Comparison of ENCODE assay signal across 8 cellular contexts in genomic region chr7:55366461-55367138, GRCh38. TPM values are rescaled to one million over a fixed set of nuclear protein-coding genes. Genes with fewer than 3 reads are reported as not detected.
DNase-seq lines count a peak whose midpoint lies in the region; ATAC-seq, FAIRE-seq and TF ChIP-seq lines count a peak whose summit lies in the region.

No MANE protein-coding gene starts in this region.

- no peak overlapping the region for H2BK120ac ChIP-seq in H9 (ENCODE audit: low read depth, low read length, poor library complexity, severe bottlenecking)

- H2AK5ac ChIP-seq in H9 (ENCODE audit: insufficient read length, low read length) = no peak overlapping the region

- H3K4me1 Mint-ChIP-seq in H9 = peaks cover 23 to 28% of the 10 kb centered on the region in 2 experiments

- peak overlapping the region; percentile 95 for H3K23ac ChIP-seq in H9 (ENCODE audit: insufficient read length, low read depth, low read length)

- peak overlapping the region; percentile 98 for H3K9ac ChIP-seq in H9 (ENCODE audit: extremely low read depth, insufficient read length, low read length)

- peak; percentile 24 for DNase-seq in GM10266 (ENCODE audit: extremely low spot score)
- no peak for DNase-seq in H9
- peak; percentile 31 for DNase-seq in M059J (ENCODE audit: low read depth)
- DNase-seq in activated CD4-positive, alpha-beta T cell treated with anti-CD3 and anti-CD28 coated beads, Interleukin-2, amount 50 U/mL, for 1 hour = peak; percentile 9
- peak; percentile 20 for DNase-seq in fibroblast of the aortic adventitia (ENCODE audit: low read depth)
- no peak for DNase-seq in pancreas
- no peak for DNase-seq in OCI-M1 (lab: John Stamatoyannopoulos, UW)
- DNase-seq in mesenteric fat pad (ENCODE audit: low spot score) = no peak

- no peaks in the 10 kb centered on the region for H4K20me1 ChIP-seq in H9 (ENCODE audit: control insufficient read depth, insufficient read depth, insufficient read length)

- H2AFZ ChIP-seq in H9 (ENCODE audit: low read length) = no peak overlapping the region

- H3K27ac ChIP-seq in H9 (ENCODE audit: insufficient read length, low read depth, low read length) = peak overlapping the region; percentile 76
- peak overlapping the region; percentile 98 to 100 (median 99) for H3K27ac ChIP-seq in pancreas

- peak overlapping the region; percentile 96 for H4K8ac ChIP-seq in H9 (replicated peaks; ENCODE audit: insufficient read length, low read depth, low read length)

- H3K4me3 Mint-ChIP-seq in H9 = peak overlapping the region; percentile 90 to 93

- intact Hi-C loops in pancreas (cut with DNase I) = no loop called here

- H3K9me3 ChIP-seq in H9 (ENCODE audit: control insufficient read depth, low read depth, low read length) (no peaks in the 10 kb centered on the region), pancreas (no peaks in the 10 kb centered on the region)

- H3K56ac ChIP-seq in H9 (ENCODE audit: insufficient read length, low read depth, low read length) = peak overlapping the region; percentile 67

- FAIRE-seq in pancreas (lab: Jason Lieb, UNC) = no peak

- no peak overlapping the region for H2BK12ac ChIP-seq in H9 (ENCODE audit: insufficient read length, low read depth, low read length)

- no peaks in the 10 kb centered on the region for H3K79me1 ChIP-seq in H9 (ENCODE audit: insufficient read depth, low read depth, low read length, poor library complexity, severe bottlenecking)

- H3K79me2 ChIP-seq in H9 (ENCODE audit: insufficient read depth, low read length) = no peaks in the 10 kb centered on the region; the same call in 1 of the 2 replicates

- H2BK5ac ChIP-seq in H9 (ENCODE audit: insufficient read length, low read length) = peak overlapping the region; percentile 8

- H4K91ac ChIP-seq in H9 (ENCODE audit: insufficient read length, low read depth, low read length) = peak overlapping the region; percentile 58

- H3K27me3 Mint-ChIP-seq in H9 (ENCODE audit: low read depth) = no peaks in the 10 kb centered on the region; the same call in 1 of the 2 replicates

- peak overlapping the region; percentile 95 for H4K5ac ChIP-seq in H9 (ENCODE audit: insufficient read length, low read depth, low read length)

- peak overlapping the region; percentile 99 for H3K4me3 ChIP-seq in fibroblast of the aortic adventitia (ENCODE audit: low read depth, low read length)
- peak overlapping the region; percentile 72 to 90 (median 81) for H3K4me3 ChIP-seq in pancreas

- peak; percentile 16 to 45 (median 37) for ATAC-seq in pancreas

- H3K36me3 Mint-ChIP-seq in H9 (ENCODE audit: insufficient read depth in 1 of 3, low read depth in 3 of 3) = peaks cover 0 to 2% (median 1%) of the 10 kb centered on the region in 3 experiments; a peak in 1 of 7 replicates

- no peaks in the 10 kb centered on the region for H3K9me3 Mint-ChIP-seq in H9

- no peaks in the 10 kb centered on the region for H3K4me1 ChIP-seq in H9 (ENCODE audit: insufficient read depth, low read length)
- H3K4me1 ChIP-seq in pancreas = peaks cover 0 to 12% (median 6%) of the 10 kb centered on the region in 3 donors

- peak overlapping the region; percentile 94 to 99 (median 95) for H3K27ac Mint-ChIP-seq in H9

- peak overlapping the region; percentile 98 for H3K14ac ChIP-seq in H9 (ENCODE audit: insufficient read depth, low read length)

- peaks cover 4% of the 10 kb centered on the region for H3K23me2 ChIP-seq in H9 (ENCODE audit: insufficient read length, low read depth, low read length, poor library complexity, severe bottlenecking)

- peak overlapping the region; percentile 90 for H3K4me2 ChIP-seq in H9 (ENCODE audit: insufficient read depth, insufficient read length, low read length)

- no peak overlapping the region for H2BK20ac ChIP-seq in H9 (ENCODE audit: low read depth, low read length, poor library complexity, severe bottlenecking)

- peak overlapping the region; percentile 25; the same call in 1 of the 2 replicates for H3K4ac ChIP-seq in H9 (ENCODE audit: low read depth, low read length)

- no peak overlapping the region for H2BK15ac ChIP-seq in H9 (ENCODE audit: low read depth, low read length)

- WGBS in H9 (ENCODE audit: extremely low coverage, insufficient read length, low lambda C conversion rate) = no CpG with 5 or more reads among the region's 32 CpGs
- whole genome bisulfite sequencing in pancreas, 2 donors = 0 to 1% methylated on average over 32 of the region's 32 CpGs

- H3K36me3 ChIP-seq in pancreas = no peaks in the 10 kb centered on the region

- peak overlapping the region; percentile 89 for H3K18ac ChIP-seq in H9 (ENCODE audit: insufficient read length, low read depth, low read length)

- H3T11ph ChIP-seq in H9 (ENCODE audit: low read length) = peak overlapping the region; percentile 70

- TF ChIP-seq CTCF in GM10266 (IDR thresholded peaks at IDR 0.05; ENCODE audit: control insufficient read depth, insufficient read depth, low read depth, missing control alignments) = no peak
- no peak for TF ChIP-seq CTCF in H9 (conservative IDR thresholded peaks at IDR 0.05)
- TF ChIP-seq CTCF in fibroblast of the aortic adventitia (IDR thresholded peaks at IDR 0.05; ENCODE audit: insufficient read depth, low read length) = no peak
- TF ChIP-seq CTCF in pancreas (IDR thresholded peaks at IDR 0.05) = no peak

- H3K27me3 ChIP-seq in H9 (ENCODE audit: insufficient read depth, low read length) = no peaks in the 10 kb centered on the region
- H3K27me3 ChIP-seq in pancreas = no peaks in the 10 kb centered on the region

RNA-seq across cellular contexts. Expression of gene LANCL2, which starts 1.5 kb away (rescaled TPM):
- total RNA-seq in H9 (2021) (26.4 and 30.4 TPM in 2 replicates), fibroblast of the aortic adventitia (ENCODE audit: low replicate concordance) (14.6 and 27.3 TPM in 2 replicates), pancreas (1 to 10 TPM; 4.9 to 7.4 (median 6.3) TPM), mesenteric fat pad (11.0 TPM)
- 12.7 and 32.8 TPM in 2 replicates for total RNA-seq in M059J (2014; rRNA removed; shearing (Covaris generic))
- polyA plus RNA-seq in pancreas = 1 to 10 TPM; 4.6 to 8.5 TPM

Comparison
In these comparisons a context has a peak if more than half of its experiments do, and no peak if none do; other contexts are left out.
1. DNase-seq: peak in GM10266 (single experiment), M059J (single experiment), activated CD4-positive, alpha-beta T cell treated with anti-CD3 and anti-CD28 coated beads, Interleukin-2, amount 50 U/mL, for 1 hour (single experiment) and fibroblast of the aortic adventitia (single experiment); none in H9 (single experiment), pancreas (0 of 6), OCI-M1 (single experiment) and mesenteric fat pad (single experiment).